ENCODE assay signal across 8 cellular contexts in genomic region chr12:116533343-116534248, GRCh38. TPM values are rescaled to one million over a fixed set of nuclear protein-coding genes. Genes with fewer than 3 reads are reported as not detected.
A peak's percentile ranks its signal among the peaks of the same experiment; 100 is the strongest.
DNase-seq lines count a peak whose midpoint lies in the region; ATAC-seq and TF ChIP-seq lines count a peak whose summit lies in the region.

No MANE protein-coding gene starts in this region.

- in situ Hi-C loops in GM18951 (cut with MboI; ENCODE audit: low sequenced_read_pairs, unreplicated experiment): no loop called here

- H3K4me3 Mint-ChIP-seq in endothelial cell (ENCODE audit: unreplicated experiment): peak overlapping the region; percentile 90
- H3K4me3 Mint-ChIP-seq in mesothelial cell of epicardium: peak overlapping the region; percentile 70

- peak; percentile 51 for ATAC-seq in HG03520 (IDR thresholded peaks at IDR 0.05; ENCODE audit: unreplicated experiment)

- H3K4me1 Mint-ChIP-seq in endothelial cell (ENCODE audit: unreplicated experiment): peaks cover 3% of the 10 kb centered on the region
- peaks cover 29% of the 10 kb centered on the region for H3K4me1 Mint-ChIP-seq in mesothelial cell of epicardium

- TF ChIP-seq CTCF in endothelial cell (IDR thresholded peaks at IDR 0.05; ENCODE audit: unreplicated experiment) (no peak), mesothelial cell of epicardium (IDR thresholded peaks at IDR 0.05; ENCODE audit: unreplicated experiment) (no peak)

- no peak overlapping the region for H3K27ac Mint-ChIP-seq in endothelial cell (ENCODE audit: unreplicated experiment)
- H3K27ac Mint-ChIP-seq in mesothelial cell of epicardium: peak overlapping the region; percentile 97

- no peaks in the 10 kb centered on the region for H3K9me3 Mint-ChIP-seq in endothelial cell (ENCODE audit: unreplicated experiment)
- no peaks in the 10 kb centered on the region for H3K9me3 Mint-ChIP-seq in mesothelial cell of epicardium

- H3K27me3 Mint-ChIP-seq in endothelial cell (ENCODE audit: unreplicated experiment): peaks cover 6% of the 10 kb centered on the region
- H3K27me3 Mint-ChIP-seq in mesothelial cell of epicardium (ENCODE audit: low read depth): no peaks in the 10 kb centered on the region

- TF ChIP-seq POLR2A in GM18951 (IDR thresholded peaks at IDR 0.05; ENCODE audit: extremely low read depth, insufficient read depth, insufficient read length): peak; percentile 40

- peak; percentile 65 for DNase-seq in A172 (ENCODE audit: low spot score)
- peak; percentile 77 for DNase-seq in NOMO-1 treated with dmso at 0.1 percent for 144 hours (lab: John Stamatoyannopoulos, UW; ENCODE audit: unreplicated experiment)
- peak; percentile 30 for DNase-seq in activated CD8-positive, alpha-beta memory T cell treated with anti-CD3 and anti-CD28 coated beads, Interleukin-2, amount 50 U/mL, for 24 hours (ENCODE audit: extremely low read depth)
- DNase-seq in endothelial cell (ENCODE audit: low spot score): peak; percentile 77
- DNase-seq in mesothelial cell of epicardium (ENCODE audit: low spot score in 2 of 2, unreplicated experiment in 2 of 2): peak; percentile 77 to 88
- DNase-seq in stimulated activated CD8-positive, alpha-beta memory T cell treated with anti-CD3 and anti-CD28 coated beads, Interleukin-15, amount 100 ng/mL, for 4 hours (ENCODE audit: low read depth in 2 of 2): peak; percentile 38 to 40

- H3K36me3 Mint-ChIP-seq in endothelial cell (ENCODE audit: low read depth, unreplicated experiment) (no peaks in the 10 kb centered on the region), mesothelial cell of epicardium (no peaks in the 10 kb centered on the region)

RNA-seq across cellular contexts. Expression of gene MAP1LC3B2, which starts 25.6 kb away (rescaled TPM):
- 1.8 TPM in 1 of 2 replicates, not detected in the other for total RNA-seq in A172 (2014; rRNA removed; shearing (Covaris generic))
- total RNA-seq in endothelial cell (ENCODE audit: unreplicated experiment) (not detected), mesothelial cell of epicardium (4.5 to 7.1 TPM (median 5.4 TPM) in 3 replicates)

Comparison
In these comparisons a context has a peak if more than half of its experiments do, and no peak if none do; other contexts are left out.
1. Peak in every context shown above with its lines: DNase-seq and ATAC-seq.
2. DNase-seq: peak in every context shown above with its lines; median percentile 82 in mesothelial cell of epicardium; 77 in NOMO-1 treated with dmso at 0.1 percent for 144 hours; 77 in endothelial cell; 65 in A172; 39 in stimulated activated CD8-positive, alpha-beta memory T cell treated with anti-CD3 and anti-CD28 coated beads, Interleukin-15, amount 100 ng/mL, for 4 hours; 30 in activated CD8-positive, alpha-beta memory T cell treated with anti-CD3 and anti-CD28 coated beads, Interleukin-2, amount 50 U/mL, for 24 hours.